ENCODE assay signal across 8 cellular contexts in genomic region chr6:129730477-129731165, GRCh38. TPM values are rescaled to one million over a fixed set of nuclear protein-coding genes. Genes with fewer than 3 reads are reported as not detected.
DNase-seq lines count a peak whose midpoint lies in the region; ATAC-seq and TF ChIP-seq lines count a peak whose summit lies in the region.

No MANE protein-coding gene starts in this region.

- H3K27me3 ChIP-seq in Loucy (ENCODE audit: insufficient read depth, low read length, poor library complexity, severe bottlenecking) (no peaks in the 10 kb centered on the region), left lung (no peaks in the 10 kb centered on the region)

- no peak overlapping the region for H3K4me2 ChIP-seq in Loucy (ENCODE audit: low read depth, low read length, poor library complexity, severe bottlenecking)

- peak; percentile 45 for DNase-seq in DMS53 treated with DMSO at 0.1 percent for 48 hours (lab: John Stamatoyannopoulos, UW; ENCODE audit: unreplicated experiment)
- no peak for DNase-seq in activated naive CD8-positive, alpha-beta T cell treated with anti-CD3 and anti-CD28 coated beads, Interleukin-2, amount 50 U/mL, for 24 hours
- DNase-seq in left lung = no peak
- no peak for DNase-seq in amniotic stem cell (lab: John Stamatoyannopoulos, UW)
- DNase-seq in NCI-H2227 treated with DMSO at 0.1 percent for 48 hours (lab: John Stamatoyannopoulos, UW) = no peak
- DNase-seq in 8988T = no peak

- H3K79me2 ChIP-seq in Loucy (ENCODE audit: insufficient read depth, low read length) = no peaks in the 10 kb centered on the region

- peak overlapping the region; percentile 53 for H3K27ac Mint-ChIP-seq in activated naive CD8-positive, alpha-beta T cell treated with anti-CD3 and anti-CD28 coated beads, Interleukin-2, amount 50 U/mL, for 24 hours

- H3K27ac ChIP-seq in left lung = no peak overlapping the region

- H3F3A ChIP-seq in Loucy (ENCODE audit: low read depth) = no peaks in the 10 kb centered on the region

- H3K4me3 ChIP-seq in Loucy (ENCODE audit: low read length, poor library complexity, severe bottlenecking) (no peak overlapping the region), left lung (no peak overlapping the region)

- H4K20me1 ChIP-seq in Loucy (ENCODE audit: insufficient read depth, low read length, poor library complexity, severe bottlenecking) = no peaks in the 10 kb centered on the region

- H3K27me3 Mint-ChIP-seq in activated naive CD8-positive, alpha-beta T cell treated with anti-CD3 and anti-CD28 coated beads, Interleukin-2, amount 50 U/mL, for 24 hours = no peaks in the 10 kb centered on the region

- H3K36me3 ChIP-seq in Loucy (ENCODE audit: insufficient read depth, low read length) (no peaks in the 10 kb centered on the region), left lung (no peaks in the 10 kb centered on the region)

- no peaks in the 10 kb centered on the region for H3K9me2 ChIP-seq in Loucy (replicated peaks; ENCODE audit: low read depth, low read length)

- TF ChIP-seq CTCF in Loucy (conservative IDR thresholded peaks at IDR 0.05; ENCODE audit: low read length) (peak; percentile 87), left lung (IDR thresholded peaks at IDR 0.05) (peak; percentile 50 to 68)

- H3K9me3 Mint-ChIP-seq in activated naive CD8-positive, alpha-beta T cell treated with anti-CD3 and anti-CD28 coated beads, Interleukin-2, amount 50 U/mL, for 24 hours = no peaks in the 10 kb centered on the region

- no peak overlapping the region for H3K9ac ChIP-seq in Loucy (ENCODE audit: low read depth, low read length, poor library complexity, severe bottlenecking)

- ATAC-seq in GM19372 (IDR thresholded peaks at IDR 0.05; ENCODE audit: low read depth, unreplicated experiment) (peak; percentile 64), left lung (peak; percentile 73)
- ATAC-seq in activated naive CD8-positive, alpha-beta T cell treated with anti-CD3 and anti-CD28 coated beads, Interleukin-2, amount 50 U/mL, for 24 hours = no peak

- intact Hi-C loops in left lung (cut with DNase I) = no loop called here

- H3K9me3 ChIP-seq in Loucy (ENCODE audit: insufficient read depth, low read depth, low read length) (no peaks in the 10 kb centered on the region), left lung (no peaks in the 10 kb centered on the region)

- H3K4me1 ChIP-seq in Loucy (ENCODE audit: insufficient read depth, low read length, poor library complexity, severe bottlenecking) (peaks cover 4% of the 10 kb centered on the region), left lung (peaks cover 0 to 20% of the 10 kb centered on the region in 2 donors)

- H3K4me1 Mint-ChIP-seq in activated naive CD8-positive, alpha-beta T cell treated with anti-CD3 and anti-CD28 coated beads, Interleukin-2, amount 50 U/mL, for 24 hours = peaks cover 7% of the 10 kb centered on the region

- no peaks in the 10 kb centered on the region for H3K36me3 Mint-ChIP-seq in activated naive CD8-positive, alpha-beta T cell treated with anti-CD3 and anti-CD28 coated beads, Interleukin-2, amount 50 U/mL, for 24 hours (ENCODE audit: low read depth)

- no peak overlapping the region for H3K4me3 Mint-ChIP-seq in activated naive CD8-positive, alpha-beta T cell treated with anti-CD3 and anti-CD28 coated beads, Interleukin-2, amount 50 U/mL, for 24 hours

- peak overlapping the region; percentile 91 for H2AFZ ChIP-seq in Loucy (ENCODE audit: low read length)

RNA-seq across cellular contexts. Expression of gene ARHGAP18, which starts 20.6 kb away (rescaled TPM):
- total RNA-seq in left lung = 10 to 100 TPM; 46.0 to 46.1 TPM
